ENCODE assay signal across 32 cellular contexts in the genomic region with DNA sequence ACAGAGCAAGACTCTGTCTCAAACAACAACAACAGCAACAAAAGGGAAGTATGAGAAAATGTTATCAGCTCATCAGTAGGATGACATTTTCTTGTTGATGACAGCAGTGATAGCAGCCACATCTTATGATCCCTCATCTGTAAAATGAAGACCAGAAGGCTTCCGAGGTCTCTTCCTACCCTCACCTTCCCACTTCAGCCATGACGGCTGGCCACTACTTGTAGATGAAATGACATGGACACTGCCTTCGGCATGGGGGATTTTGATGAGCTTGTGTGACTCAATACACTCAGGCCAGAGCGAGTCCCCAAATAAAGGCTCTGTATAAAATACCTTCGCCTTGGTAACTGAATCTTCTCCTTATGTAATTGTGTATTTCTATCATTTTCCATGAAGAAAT. TPM values are rescaled to one million over a fixed set of nuclear protein-coding genes. Genes with fewer than 3 reads are reported as not detected.
"Had no signal": no experiment of that assay in that cellular context is flagged by ENCODE, and none has a peak within 500 bp of the region (broad histone marks: within the 10 kb centered on the region; RNA-seq: fewer than 3 reads in every experiment).

No MANE protein-coding gene starts in this region.

- H3K9ac ChIP-seq: SK-N-SH had no signal

- H3K36me3 ChIP-seq: cardiac muscle cell, Peyer's patch had no signal

- H3K9me3 Mint-ChIP-seq: activated CD4-positive, alpha-beta T cell treated with anti-CD3 and anti-CD28 coated beads, Interleukin-2, amount 10 ng/mL, durations not matched to agents 24 days and 14 days; activated naive CD8-positive, alpha-beta T cell treated with anti-CD3 and anti-CD28 coated beads, Interleukin-2, amount 10 ng/mL, durations not matched to agents 7 days and 5 days; activated T-cell treated with anti-CD3 and anti-CD28 coated beads, Interleukin-2, amount 50 U/mL, for 4 hours; T-helper 1 cell treated with Interleukin-12 subunit alpha and Interleukin-12 subunit beta and Interleukin-4 antibody, amounts not matched to agents 30 μg/mL and 1 μg/mL, for 36 hours; T-helper 2 cell treated with Interferon-gamma antibody and Interleukin-4, amounts not matched to agents 5 μg/mL and 100 μg/mL, for 36 hours had no signal

- H3K27me3 ChIP-seq: ascending aorta, cardiac muscle cell, MG63, Peyer's patch, SJSA1 had no signal

- H3K4me1 Mint-ChIP-seq: activated CD4-positive, alpha-beta T cell treated with anti-CD3 and anti-CD28 coated beads, Interleukin-2, amount 10 ng/mL, durations not matched to agents 24 days and 14 days; activated naive CD8-positive, alpha-beta T cell treated with anti-CD3 and anti-CD28 coated beads, Interleukin-2, amount 10 ng/mL, durations not matched to agents 7 days and 5 days had no signal

- H3K4me1 ChIP-seq: ascending aorta, Peyer's patch, SJSA1 had no signal

- DNase-seq: activated CD4-positive, alpha-beta T cell treated with anti-CD3 and anti-CD28 coated beads, Interleukin-2, amount 10 ng/mL, durations not matched to agents 24 days and 14 days; activated CD4-positive, alpha-beta T cell treated with anti-CD3 and anti-CD28 coated beads, Interleukin-2, amount 50 U/mL, for 4 hours; activated CD8-positive, alpha-beta memory T cell treated with anti-CD3 and anti-CD28 coated beads, Interleukin-2, amount 50 U/mL, for 4 hours; activated effector memory CD4-positive, alpha-beta T cell treated with Interleukin-2 at 50 U/mL for 16 hours; activated naive CD4-positive, alpha-beta T cell treated with anti-CD3 and anti-CD28 coated beads, Interleukin-2, amount 50 U/mL, for 16 hours; activated naive CD8-positive, alpha-beta T cell treated with anti-CD3 and anti-CD28 coated beads, Interleukin-2, amount 10 ng/mL, durations not matched to agents 7 days and 5 days; activated T-cell treated with anti-CD3 and anti-CD28 coated beads for 4 hours; activated T-cell treated with anti-CD3 and anti-CD28 coated beads, Interleukin-2, amount 50 U/mL, for 4 hours; amygdala; Kasumi-1; KG1; MG63; NCI-H1048; NCI-H1105 treated with DMSO at 0.1 percent for 48 hours; NCI-H1436; NCI-H1694; NCI-H1930; NCI-H510A; NCI-H526; NCI-H748 treated with DMSO at 0.1 percent for 48 hours; NK-92 treated with Interleukin-12 subunit alpha and Interleukin-12 subunit beta, amount 100 ng/mL, for 24 hours; PC-3; Peyer's patch; RPMI8226; SHP77 treated with DMSO at 0.1 percent for 48 hours; SK-N-SH had no signal

- H3K27ac Mint-ChIP-seq: activated CD4-positive, alpha-beta T cell treated with anti-CD3 and anti-CD28 coated beads, Interleukin-2, amount 10 ng/mL, durations not matched to agents 24 days and 14 days; activated naive CD8-positive, alpha-beta T cell treated with anti-CD3 and anti-CD28 coated beads, Interleukin-2, amount 10 ng/mL, durations not matched to agents 7 days and 5 days; T-helper 1 cell treated with Interleukin-12 subunit alpha and Interleukin-12 subunit beta and Interleukin-4 antibody, amounts not matched to agents 30 μg/mL and 1 μg/mL, for 36 hours; T-helper 2 cell treated with Interferon-gamma antibody and Interleukin-4, amounts not matched to agents 5 μg/mL and 100 μg/mL, for 36 hours had no signal

- H3K4me3 Mint-ChIP-seq: activated CD4-positive, alpha-beta T cell treated with anti-CD3 and anti-CD28 coated beads, Interleukin-2, amount 10 ng/mL, durations not matched to agents 24 days and 14 days; activated naive CD8-positive, alpha-beta T cell treated with anti-CD3 and anti-CD28 coated beads, Interleukin-2, amount 10 ng/mL, durations not matched to agents 7 days and 5 days; activated T-cell treated with anti-CD3 and anti-CD28 coated beads, Interleukin-2, amount 50 U/mL, for 4 hours; T-helper 1 cell treated with Interleukin-12 subunit alpha and Interleukin-12 subunit beta and Interleukin-4 antibody, amounts not matched to agents 30 μg/mL and 1 μg/mL, for 36 hours; T-helper 2 cell treated with Interferon-gamma antibody and Interleukin-4, amounts not matched to agents 5 μg/mL and 100 μg/mL, for 36 hours had no signal

- H3K27ac ChIP-seq: ascending aorta, cardiac muscle cell, Peyer's patch, SJSA1 had no signal

- H3K4me2 ChIP-seq: SK-N-SH had no signal

- FAIRE-seq: TTC549 had no signal

- H3K4me3 ChIP-seq: ascending aorta, cardiac muscle cell, MG63, Peyer's patch, SJSA1 had no signal

- H3K9me3 ChIP-seq: ascending aorta, MG63, Peyer's patch, SJSA1, SK-N-SH had no signal

- ATAC-seq: activated T-cell treated with anti-CD3 and anti-CD28 coated beads, Interleukin-2, amount 50 U/mL, for 4 hours; PC-3 had no signal

- H3K36me3 Mint-ChIP-seq: activated naive CD8-positive, alpha-beta T cell treated with anti-CD3 and anti-CD28 coated beads, Interleukin-2, amount 10 ng/mL, durations not matched to agents 7 days and 5 days had no signal

RNA-seq across cellular contexts. Expression of gene ECHDC3, which starts 6.7 kb away (rescaled TPM):
- total RNA-seq: PC-3 had no signal
